ENCODE assay signal across 20 cellular contexts in genomic region chr7:26551740-26552139, GRCh38.
DNase-seq lines count a peak whose midpoint lies in the region; ATAC-seq and TF ChIP-seq lines count a peak whose summit lies in the region.
"Had no signal": no experiment of that assay in that cellular context is flagged by ENCODE, and none has a peak within 500 bp of the region (broad histone marks: within the 10 kb centered on the region; RNA-seq: fewer than 3 reads in every experiment).

No MANE protein-coding gene starts in this region.

- no peak for TF ChIP-seq POLR2A in gastroesophageal sphincter (IDR thresholded peaks at IDR 0.05)

- H3K4me1 ChIP-seq in OCI-LY3 (ENCODE audit: low read length) (peaks cover 48% of the 10 kb centered on the region), gastroesophageal sphincter (no peaks in the 10 kb centered on the region)
- H3K4me1 ChIP-seq: A549 had no signal

- H3K9me3 ChIP-seq in OCI-LY3 (ENCODE audit: insufficient read depth, low read length): no peaks in the 10 kb centered on the region
- H3K9me3 ChIP-seq in gastroesophageal sphincter: peaks cover 0 to 14% (median 0%) of the 10 kb centered on the region in 3 donors

- H3K9ac ChIP-seq in OCI-LY3 (ENCODE audit: low read length): no peak overlapping the region

- H3K27ac ChIP-seq in OCI-LY3 (ENCODE audit: low read length) (peak overlapping the region; percentile 81; the same call in 1 of the 2 replicates), VCaP (peak overlapping the region; percentile 80), gastroesophageal sphincter (no peak overlapping the region)
- H3K27ac ChIP-seq: A549 had no signal

- H3K27me3 ChIP-seq in OCI-LY3 (ENCODE audit: low read depth, low read length) (no peaks in the 10 kb centered on the region), gastroesophageal sphincter (peaks cover 43% of the 10 kb centered on the region)

- H4K20me1 ChIP-seq in OCI-LY3 (ENCODE audit: insufficient read depth, low read length): no peaks in the 10 kb centered on the region

- peak overlapping the region; percentile 77; the same call in 1 of the 2 replicates for H3K4me2 ChIP-seq in OCI-LY3 (ENCODE audit: low read length)
- H3K4me2 ChIP-seq: A549, GM23338 had no signal

- ATAC-seq in gastroesophageal sphincter: no peak
- ATAC-seq: A549, GM23338, HCT116 had no signal

- no peak overlapping the region for H2AFZ ChIP-seq in OCI-LY3 (ENCODE audit: low read depth, low read length)

- TF ChIP-seq CTCF in OCI-LY3 (IDR thresholded peaks at IDR 0.05; ENCODE audit: low read depth, low read length) (no peak), VCaP (conservative IDR thresholded peaks at IDR 0.05) (no peak), gastroesophageal sphincter (IDR thresholded peaks at IDR 0.05) (no peak)

- DNase-seq in KG1 (lab: John Stamatoyannopoulos, UW) (peak; percentile 80), Ammon's horn (ENCODE audit: low spot score) (no peak)
- DNase-seq in activated effector memory CD4-positive, alpha-beta T cell treated with Interleukin-2 at 50 U/mL for 16 hours: no peak
- DNase-seq: 8988T; ACHN; AML-193; C1 segment of cervical spinal cord; Calu3; CD4-positive, alpha-beta memory T cell; COR-L47; DMS53; DMS79 treated with DMSO at 0.1 percent for 48 hours; GF-D8; H9 had no signal

- WGBS in gastroesophageal sphincter (ENCODE audit: low coverage in 1 of 2), 2 donors: 74 to 86% methylated on average over 7 to 9 of the region's 9 CpGs

- H3K36me3 ChIP-seq in OCI-LY3 (replicated peaks; ENCODE audit: low read depth, low read length) (no peaks in the 10 kb centered on the region), gastroesophageal sphincter (no peaks in the 10 kb centered on the region)

- H3K4me3 ChIP-seq in OCI-LY3 (ENCODE audit: low read length) (no peak overlapping the region), gastroesophageal sphincter (no peak overlapping the region)
- H3K4me3 ChIP-seq: A549, GM23338 had no signal

- H3K79me2 ChIP-seq in OCI-LY3 (ENCODE audit: low read length): no peaks in the 10 kb centered on the region

- TF ChIP-seq EP300 in gastroesophageal sphincter (IDR thresholded peaks at IDR 0.05): no peak

Comparison
In these comparisons a context has a peak if more than half of its experiments do, and no peak if none do; other contexts are left out.
1. H3K27ac ChIP-seq: peak in OCI-LY3 (single experiment) and VCaP (single experiment); none in gastroesophageal sphincter (0 of 4).